1 cellular context compared by ENCODE assay signal in genomic region chr3:161272524-161272923, GRCh38.
TF ChIP-seq lines count a peak whose summit lies in the region.

No MANE protein-coding gene starts in this region.

TF ChIP-seq in HepG2, 621 proteins besides CTCF, POLR2A, EP300 and RAD21 (continued from another document):
- TF ChIP-seq ARID5B (CRISPR knock-in tag; IDR thresholded peaks at IDR 0.05) (peak; percentile 42; the same call in 1 of the 2 replicates), ZNF547 (CRISPR knock-in tag; IDR thresholded peaks at IDR 0.05) (no peak), ISL2 (CRISPR knock-in tag; IDR thresholded peaks at IDR 0.05) (no peak), ZSCAN21 (CRISPR knock-in tag; IDR thresholded peaks at IDR 0.05; ENCODE audit: borderline replicate concordance) (no peak), MIER2 (CRISPR knock-in tag; IDR thresholded peaks at IDR 0.05) (no peak), FOSL2 (CRISPR knock-in tag; IDR thresholded peaks at IDR 0.05) (0 out of 2 replicates have a peak, but pooled peaks have one; percentile 10), PHF8 (CRISPR knock-in tag; IDR thresholded peaks at IDR 0.05) (no peak), RAD51 (IDR thresholded peaks at IDR 0.05; ENCODE audit: borderline replicate concordance) (no peak), DZIP1 (CRISPR knock-in tag; IDR thresholded peaks at IDR 0.05) (no peak), ZBTB46 (CRISPR knock-in tag; IDR thresholded peaks at IDR 0.05; ENCODE audit: borderline replicate concordance) (no peak), FOXA1 (IDR thresholded peaks at IDR 0.05) (peak; percentile 76), FOXA1 (CRISPR knock-in tag; IDR thresholded peaks at IDR 0.05) (no peak), PCBP2 (optimal IDR thresholded peaks at IDR 0.05; ENCODE audit: low read depth, low read length, poor library complexity, severe bottlenecking) (no peak), XBP1 (CRISPR knock-in tag; IDR thresholded peaks at IDR 0.05) (no peak), ZBTB38 (CRISPR knock-in tag; IDR thresholded peaks at IDR 0.05) (no peak), ZNF256 (CRISPR knock-in tag; conservative IDR thresholded peaks at IDR 0.05) (no peak), PTBP1 (IDR thresholded peaks at IDR 0.05; ENCODE audit: low read depth, low read length, poor library complexity, severe bottlenecking) (no peak), ZBTB10 (CRISPR knock-in tag; IDR thresholded peaks at IDR 0.05; ENCODE audit: borderline replicate concordance) (no peak), FOXA3 (CRISPR knock-in tag; IDR thresholded peaks at IDR 0.05) (peak; percentile 26; the same call in 1 of the 2 replicates), ZNF292 (CRISPR knock-in tag; IDR thresholded peaks at IDR 0.05; ENCODE audit: borderline replicate concordance, low read depth) (no peak), TBX3 (IDR thresholded peaks at IDR 0.05; ENCODE audit: borderline replicate concordance) (peak; percentile 57; the same call in 1 of the 2 replicates), RARA (CRISPR knock-in tag; IDR thresholded peaks at IDR 0.05) (peak; percentile 57)
- TF ChIP-seq, protein P1, sequence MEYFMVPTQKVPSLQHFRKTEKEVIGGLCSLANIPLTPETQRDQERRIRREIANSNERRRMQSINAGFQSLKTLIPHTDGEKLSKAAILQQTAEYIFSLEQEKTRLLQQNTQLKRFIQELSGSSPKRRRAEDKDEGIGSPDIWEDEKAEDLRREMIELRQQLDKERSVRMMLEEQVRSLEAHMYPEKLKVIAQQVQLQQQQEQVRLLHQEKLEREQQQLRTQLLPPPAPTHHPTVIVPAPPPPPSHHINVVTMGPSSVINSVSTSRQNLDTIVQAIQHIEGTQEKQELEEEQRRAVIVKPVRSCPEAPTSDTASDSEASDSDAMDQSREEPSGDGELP (IDR thresholded peaks at IDR 0.05; ENCODE audit: borderline replicate concordance, low read depth), result no peak
- TF ChIP-seq, protein P2, sequence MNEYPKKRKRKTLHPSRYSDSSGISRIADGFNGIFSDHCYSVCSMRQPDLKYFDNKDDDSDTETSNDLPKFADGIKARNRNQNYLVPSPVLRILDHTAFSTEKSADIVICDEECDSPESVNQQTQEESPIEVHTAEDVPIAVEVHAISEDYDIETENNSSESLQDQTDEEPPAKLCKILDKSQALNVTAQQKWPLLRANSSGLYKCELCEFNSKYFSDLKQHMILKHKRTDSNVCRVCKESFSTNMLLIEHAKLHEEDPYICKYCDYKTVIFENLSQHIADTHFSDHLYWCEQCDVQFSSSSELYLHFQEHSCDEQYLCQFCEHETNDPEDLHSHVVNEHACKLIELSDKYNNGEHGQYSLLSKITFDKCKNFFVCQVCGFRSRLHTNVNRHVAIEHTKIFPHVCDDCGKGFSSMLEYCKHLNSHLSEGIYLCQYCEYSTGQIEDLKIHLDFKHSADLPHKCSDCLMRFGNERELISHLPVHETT (CRISPR knock-in tag; conservative IDR thresholded peaks at IDR 0.05), result no peak
